In genomic region chr12:29782821-29783772, GRCh38 we compare ENCODE assay signal across 8 cellular contexts. TPM values are rescaled to one million over a fixed set of nuclear protein-coding genes. Genes with fewer than 3 reads are reported as not detected.
DNase-seq lines count a peak whose midpoint lies in the region; ATAC-seq and TF ChIP-seq lines count a peak whose summit lies in the region.

No MANE protein-coding gene starts in this region.

- H2AFZ ChIP-seq in KMS-11 (ENCODE audit: low read depth): peak overlapping the region; percentile 82

- H3K9ac ChIP-seq in KMS-11 (peak overlapping the region; percentile 87), iPS-18a (ENCODE audit: low read length) (peak overlapping the region; percentile 71), skeletal muscle satellite cell (ENCODE audit: low read depth, low read length) (peak overlapping the region; percentile 95)

- no peaks in the 10 kb centered on the region for H3K27me3 ChIP-seq in KMS-11 (ENCODE audit: insufficient read depth, low read depth)
- peaks cover 27% of the 10 kb centered on the region for H3K27me3 ChIP-seq in iPS-18a (ENCODE audit: control insufficient read depth, insufficient read depth, low read length)
- H3K27me3 ChIP-seq in skeletal muscle satellite cell (ENCODE audit: control insufficient read depth, insufficient read depth, low read length): no peaks in the 10 kb centered on the region

- H3K79me2 ChIP-seq in KMS-11 (ENCODE audit: insufficient read depth, low read depth): peaks cover 38% of the 10 kb centered on the region

- ATAC-seq in GM19452 (IDR thresholded peaks at IDR 0.05; ENCODE audit: unreplicated experiment): peak; percentile 15

- no peak for TF ChIP-seq CTCF in AG10803 (conservative IDR thresholded peaks at IDR 0.05; ENCODE audit: low read length)
- no peak for TF ChIP-seq CTCF in KMS-11 (conservative IDR thresholded peaks at IDR 0.05; ENCODE audit: low read depth, low read length)

- H3K4me2 ChIP-seq in KMS-11 (peak overlapping the region; percentile 89; the same call in 1 of the 2 replicates), skeletal muscle satellite cell (ENCODE audit: low read length) (peak overlapping the region; percentile 90)

- no peak for DNase-seq in AG10803 (ENCODE audit: low read depth)
- peak in 34 of 58 donors; percentile 12 to 69 (median 41) for DNase-seq in anterior cingulate cortex (lab: John Stamatoyannopoulos, UW)
- no peak for DNase-seq in HuH-7.5 (ENCODE audit: low spot score)
- no peak for DNase-seq in epidermal melanocyte (ENCODE audit: insufficient read length, low spot score)

- H3K9me3 ChIP-seq in iPS-18a (ENCODE audit: control insufficient read depth, low read depth, low read length): peaks cover 6% of the 10 kb centered on the region
- no peaks in the 10 kb centered on the region for H3K9me3 ChIP-seq in skeletal muscle satellite cell (replicated peaks; ENCODE audit: low read length)

- H3K36me3 ChIP-seq in KMS-11 (ENCODE audit: insufficient read depth): no peaks in the 10 kb centered on the region
- no peaks in the 10 kb centered on the region for H3K36me3 ChIP-seq in iPS-18a (ENCODE audit: control insufficient read depth, low read depth, low read length)
- peaks cover 6% of the 10 kb centered on the region for H3K36me3 ChIP-seq in skeletal muscle satellite cell (ENCODE audit: insufficient read depth, low read length)

- H3K4me1 ChIP-seq in KMS-11 (ENCODE audit: low read depth, poor library complexity, severe bottlenecking): peaks cover 38% of the 10 kb centered on the region
- peaks cover 21% of the 10 kb centered on the region for H3K4me1 ChIP-seq in iPS-18a (ENCODE audit: control insufficient read depth, low read depth, low read length)
- H3K4me1 ChIP-seq in skeletal muscle satellite cell (ENCODE audit: control insufficient read depth, insufficient read depth, low read length): peaks cover 14% of the 10 kb centered on the region

- H3K4me3 ChIP-seq in AG10803 (ENCODE audit: low read length) (peak overlapping the region; percentile 12), KMS-11 (IDR thresholded peaks at IDR 0.05; ENCODE audit: insufficient read depth, low read depth, low read length) (peak overlapping the region; percentile 36), iPS-18a (ENCODE audit: low read length) (peak overlapping the region; percentile 75), skeletal muscle satellite cell (ENCODE audit: low read length) (peak overlapping the region; percentile 94)

- H3K27ac ChIP-seq in KMS-11: peak overlapping the region; percentile 81
- no peak overlapping the region for H3K27ac ChIP-seq in iPS-18a (ENCODE audit: low read length)

- H4K20me1 ChIP-seq in KMS-11 (ENCODE audit: insufficient read depth): no peaks in the 10 kb centered on the region

RNA-seq across cellular contexts. Expression of gene TMTC1, which starts 0.6 kb away (rescaled TPM):
- total RNA-seq in skeletal muscle satellite cell (2012; rRNA removed): 69.9 and 94.0 TPM in 2 replicates

Comparison
In these comparisons a context has a peak if more than half of its experiments do, and no peak if none do; other contexts are left out.
1. DNase-seq: peak in anterior cingulate cortex (34 of 58); none in AG10803 (single experiment), HuH-7.5 (single experiment) and epidermal melanocyte (single experiment).
2. H3K4me3 ChIP-seq: peak in every context shown above with its lines; median percentile 94 in skeletal muscle satellite cell; 75 in iPS-18a; 36 in KMS-11; 12 in AG10803.
3. Peak in every context shown above with its lines, with median percentiles within 50 percentile points of each other: H3K9ac ChIP-seq.